In the genomic region with DNA sequence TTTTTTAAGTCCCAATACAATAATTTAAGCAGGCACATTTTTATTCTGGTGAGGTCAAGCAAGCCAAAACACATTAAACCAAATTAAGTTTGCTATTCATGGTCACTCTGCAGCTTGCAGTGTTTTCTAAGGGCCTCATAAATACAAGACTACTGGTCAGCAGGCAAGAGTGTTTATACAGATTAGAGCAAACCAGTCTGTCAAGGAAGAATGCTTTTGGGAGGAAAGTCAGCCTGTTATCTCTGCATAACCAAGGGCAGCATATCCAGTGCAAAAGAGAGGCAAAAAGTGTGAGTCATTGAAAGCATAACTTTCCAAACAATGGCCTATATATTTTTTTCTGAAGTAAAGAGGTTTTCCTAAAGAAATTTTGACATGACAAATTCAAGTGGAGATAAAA, we compare ENCODE assay signal across 9 cellular contexts. TPM values are rescaled to one million over a fixed set of nuclear protein-coding genes. Genes with fewer than 3 reads are reported as not detected.
DNase-seq lines count a peak whose midpoint lies in the region; ATAC-seq and TF ChIP-seq lines count a peak whose summit lies in the region.
"Had no signal": no experiment of that assay in that cellular context is flagged by ENCODE, and none has a peak within 500 bp of the region (broad histone marks: within the 10 kb centered on the region; RNA-seq: fewer than 3 reads in every experiment).

No MANE protein-coding gene starts in this region.

- H3K36me3 Mint-ChIP-seq in Calu3 (ENCODE audit: insufficient read depth, unreplicated experiment), result peaks cover 22% of the 10 kb centered on the region

- H3K4me1 ChIP-seq in neuronal stem cell (ENCODE audit: control insufficient read depth in 2 of 2, insufficient read depth in 1 of 2, low read depth in 1 of 2, low read length in 2 of 2), result peaks cover 27 to 42% of the 10 kb centered on the region in 2 donors

- no peak overlapping the region for H3K4me3 ChIP-seq in fibroblast of mammary gland (ENCODE audit: control insufficient read depth, low read depth, low read length)
- H3K4me3 ChIP-seq in neuronal stem cell (ENCODE audit: low read length in 2 of 2), result no peak overlapping the region
- H3K4me3 ChIP-seq in MG63, result no peak overlapping the region

- no peak overlapping the region for H2BK15ac ChIP-seq in neuronal stem cell (ENCODE audit: low read length)

- H3K4me3 Mint-ChIP-seq in Calu3 (ENCODE audit: low read depth, unreplicated experiment), result no peak overlapping the region

- H3K27me3 ChIP-seq in neuronal stem cell (ENCODE audit: control insufficient read depth in 3 of 3, insufficient read depth in 3 of 3, low read depth in 1 of 3, low read length in 3 of 3) (no peaks in the 10 kb centered on the region), MG63 (no peaks in the 10 kb centered on the region)

- no peaks in the 10 kb centered on the region for H3K9me3 Mint-ChIP-seq in Calu3 (ENCODE audit: low read depth, unreplicated experiment)

- no peak overlapping the region for H3K9ac ChIP-seq in neuronal stem cell (ENCODE audit: low read depth, low read length, poor library complexity)

- no peak overlapping the region for H2AK5ac ChIP-seq in neuronal stem cell (ENCODE audit: low read depth, low read length)

- H3K9me3 ChIP-seq in neuronal stem cell (replicated peaks in 1 of 2; ENCODE audit: control insufficient read depth in 2 of 2, insufficient read depth in 1 of 2, low read depth in 1 of 2, low read length in 2 of 2), result no peaks in the 10 kb centered on the region
- no peaks in the 10 kb centered on the region for H3K9me3 ChIP-seq in MG63

- CTCF ChIA-PET in Calu3 (lab: Charles Lee), result interaction anchor here (1.1 kb wide), 1 partner anchor 9 kb away, joined by 3 read pairs; no protein-coding TSS in a partner anchor

- no TSS peak for BruUV-seq in Calu3 (replicated peaks; lab: Mats Ljungman, UMichigan)

- H3K4me2 ChIP-seq in neuronal stem cell (ENCODE audit: insufficient read depth, low read length, poor library complexity, severe bottlenecking), result no peak overlapping the region

- DNase-seq in Calu3 (no peak), RPMI7951 (ENCODE audit: low read depth) (peak; percentile 53), fibroblast of mammary gland (ENCODE audit: low read depth) (peak; percentile 19), neuronal stem cell (ENCODE audit: low spot score) (peak; percentile 49), MG63 (no peak), superior temporal gyrus (ENCODE audit: extremely low spot score) (no peak)
- no peak for DNase-seq in activated CD4-positive, alpha-beta T cell treated with anti-CD3 and anti-CD28 coated beads for 1 hour
- DNase-seq: NCI-H345 had no signal

- peaks cover 80% of the 10 kb centered on the region for H3K4me1 Mint-ChIP-seq in Calu3 (ENCODE audit: low read depth, unreplicated experiment)

- H4K8ac ChIP-seq in neuronal stem cell (ENCODE audit: low read depth, low read length), result no peak overlapping the region

- no peak overlapping the region for H2BK120ac ChIP-seq in neuronal stem cell (ENCODE audit: low read depth, low read length)

- no peak overlapping the region for H3K4ac ChIP-seq in neuronal stem cell (ENCODE audit: low read length)

- no peak for ATAC-seq in GM18520 (IDR thresholded peaks at IDR 0.05; ENCODE audit: unreplicated experiment)

- intact Hi-C loops in Calu3 (cut with micrococcal nuclease; ENCODE audit: unreplicated experiment), result loop anchor here (5.0 kb wide), 1 partner anchor 185 kb away; no protein-coding TSS in a partner anchor

- no peaks in the 10 kb centered on the region for H3K79me1 ChIP-seq in neuronal stem cell (ENCODE audit: low read depth, low read length)

- no peak overlapping the region for H3K23ac ChIP-seq in neuronal stem cell (ENCODE audit: low read depth, low read length, poor library complexity)

- H2BK5ac ChIP-seq in neuronal stem cell (ENCODE audit: low read length), result no peak overlapping the region

- no peak overlapping the region for H2BK12ac ChIP-seq in neuronal stem cell (ENCODE audit: low read length)

- peak overlapping the region; percentile 59 for H3K27ac Mint-ChIP-seq in Calu3 (ENCODE audit: unreplicated experiment)

- H3K27ac ChIP-seq in neuronal stem cell (replicated peaks; ENCODE audit: low read length), result peak overlapping the region; percentile 77

- no peak for TF ChIP-seq CTCF in Calu3 (IDR thresholded peaks at IDR 0.05; ENCODE audit: unreplicated experiment)
- no peak for TF ChIP-seq CTCF in fibroblast of mammary gland (conservative IDR thresholded peaks at IDR 0.05; ENCODE audit: control insufficient read depth, insufficient read depth, low read depth, low read length)

- no peaks in the 10 kb centered on the region for H3K27me3 Mint-ChIP-seq in Calu3 (ENCODE audit: unreplicated experiment)

- no peak overlapping the region for H3K18ac ChIP-seq in neuronal stem cell (ENCODE audit: low read length)

- no peak overlapping the region for H2AFZ ChIP-seq in neuronal stem cell (ENCODE audit: low read length)

- no peak overlapping the region for H3K14ac ChIP-seq in neuronal stem cell (ENCODE audit: low read length)

- H3K36me3 ChIP-seq in neuronal stem cell (replicated peaks in 1 of 2; ENCODE audit: control insufficient read depth in 2 of 2, insufficient read depth in 2 of 2, low read length in 2 of 2) (peaks cover 1 to 16% of the 10 kb centered on the region in 2 donors), MG63 (no peaks in the 10 kb centered on the region)

- no peak overlapping the region for H4K91ac ChIP-seq in neuronal stem cell (ENCODE audit: low read depth, low read length, poor library complexity)

RNA-seq across cellular contexts. Expression of a gene that starts 29.7 kb away (rescaled TPM):
- total RNA-seq in Calu3 (2022), result 17.6 and 21.6 TPM in 2 replicates
- total RNA-seq in RPMI7951 (2014; rRNA removed; shearing (Covaris generic)), result 12.7 and 14.5 TPM in 2 replicates
- 66.7 TPM for polyA plus RNA-seq in neuronal stem cell (2013, experiment 1 of 2)
- 73.4 TPM for polyA plus RNA-seq in neuronal stem cell (2013, experiment 2 of 2)
- 10.3 and 11.6 TPM in 2 replicates for total RNA-seq in MG63 (2014; rRNA removed; shearing (Covaris generic); ENCODE audit: low replicate concordance)

Comparison
In these comparisons a context has a peak if more than half of its experiments do, and no peak if none do; other contexts are left out.
1. DNase-seq: peak in RPMI7951 (single experiment), fibroblast of mammary gland (single experiment) and neuronal stem cell (single experiment); none in Calu3 (single experiment), MG63 (single experiment), activated CD4-positive, alpha-beta T cell treated with anti-CD3 and anti-CD28 coated beads for 1 hour (single experiment) and superior temporal gyrus (single experiment).